In genomic region chr1:243855616-243856318, GRCh38 we compare ENCODE assay signal across 23 cellular contexts. TPM values are rescaled to one million over a fixed set of nuclear protein-coding genes. Genes with fewer than 3 reads are reported as not detected.
DNase-seq lines count a peak whose midpoint lies in the region; ATAC-seq and TF ChIP-seq lines count a peak whose summit lies in the region.
"Had no signal": no experiment of that assay in that cellular context is flagged by ENCODE, and none has a peak within 500 bp of the region (broad histone marks: within the 10 kb centered on the region; RNA-seq: fewer than 3 reads in every experiment).

No MANE protein-coding gene starts in this region.

- H3K27ac Mint-ChIP-seq in WTC11 (no peak overlapping the region), osteocyte (ENCODE audit: unreplicated experiment) (peak overlapping the region; percentile 28)

- H3K9me3 Mint-ChIP-seq in WTC11 (no peaks in the 10 kb centered on the region), osteocyte (ENCODE audit: unreplicated experiment) (no peaks in the 10 kb centered on the region)
- H3K9me3 Mint-ChIP-seq: CD8-positive, alpha-beta memory T cell had no signal

- no peak overlapping the region for H3K4me3 Mint-ChIP-seq in WTC11
- no peak overlapping the region for H3K4me3 Mint-ChIP-seq in osteocyte (ENCODE audit: unreplicated experiment)

- POLR2A ChIA-PET in WTC11 (lab: Charles Lee): no interaction called here

- H3K4me1 Mint-ChIP-seq in WTC11: peaks cover 25% of the 10 kb centered on the region
- H3K4me1 Mint-ChIP-seq in osteocyte (ENCODE audit: unreplicated experiment): peaks cover 25% of the 10 kb centered on the region

- ATAC-seq in WTC11 (peak; percentile 65), GM18505 (IDR thresholded peaks at IDR 0.05; ENCODE audit: unreplicated experiment) (no peak)
- ATAC-seq: HCT116 had no signal

- in situ Hi-C loops in ACHN (cut with HindIII; ENCODE audit: low pct_ligation_motif_present, low pct_unique_long_range_greater_than_20kb, low sequenced_read_pairs): no loop called here

- no peak for TF ChIP-seq POLR2A in GM18505 (IDR thresholded peaks at IDR 0.05; ENCODE audit: borderline replicate concordance, extremely low read depth, insufficient read depth, insufficient read length)

- DNase-seq in ELF-1 (ENCODE audit: low read depth, low spot score) (peak; percentile 78), WTC11 (ENCODE audit: low spot score) (no peak), iPS-NIHi11 (ENCODE audit: low spot score) (peak; percentile 35), osteocyte (ENCODE audit: extremely low spot score, unreplicated experiment) (no peak), ACHN (no peak), SKM-1 treated with dmso at 0.1 percent for 144 hours (lab: John Stamatoyannopoulos, UW; ENCODE audit: unreplicated experiment) (no peak)
- DNase-seq: 8988T; AML-193; Calu3; CD8-positive, alpha-beta memory T cell; DMS153; Karpas-422; MV-4-11; NCI-H1105 treated with DMSO at 0.1 percent for 48 hours; NCI-H1694; NCI-H2081; NCI-H2171 treated with DMSO at 0.1 percent for 48 hours; NCI-H524 treated with DMSO at 0.1 percent for 48 hours; NCI-H82; Peyer's patch; SJCRH30 had no signal

- CTCF ChIA-PET in WTC11 (lab: Charles Lee): no interaction called here

- TF ChIP-seq CTCF in WTC11 (IDR thresholded peaks at IDR 0.05) (no peak), osteocyte (IDR thresholded peaks at IDR 0.05) (no peak)

- no peaks in the 10 kb centered on the region for H3K36me3 Mint-ChIP-seq in WTC11
- H3K36me3 Mint-ChIP-seq in osteocyte (ENCODE audit: unreplicated experiment): no peaks in the 10 kb centered on the region

- peaks cover 3% of the 10 kb centered on the region; the same call in 1 of the 2 replicates for H3K27me3 Mint-ChIP-seq in WTC11 (ENCODE audit: low read depth)
- H3K27me3 Mint-ChIP-seq in osteocyte (ENCODE audit: unreplicated experiment): no peaks in the 10 kb centered on the region

TF ChIP-seq in WTC11, 78 proteins besides CTCF, POLR2A, EP300 and RAD21:
- TF ChIP-seq SOX15 (CRISPR knock-in tag; IDR thresholded peaks at IDR 0.05) (no peak), ZNF138 (CRISPR knock-in tag; conservative IDR thresholded peaks at IDR 0.05) (0 out of 2 replicates have a peak, but pooled peaks have one; percentile 51), SMAD3 (CRISPR knock-in tag; IDR thresholded peaks at IDR 0.05; ENCODE audit: borderline replicate concordance) (0 out of 2 replicates have a peak, but pooled peaks have one; percentile 35), ZSCAN18 (CRISPR knock-in tag; IDR thresholded peaks at IDR 0.05) (no peak)

RNA-seq across cellular contexts. Expression of gene AKT3, which starts 5.7 kb away (rescaled TPM):
- total RNA-seq in WTC11 (2021) (34.5 to 38.5 TPM (median 34.6 TPM) in 3 replicates), osteocyte (107 and 112 TPM in 2 replicates)

Comparison
In these comparisons a context has a peak if more than half of its experiments do, and no peak if none do; other contexts are left out.
1. DNase-seq: peak in ELF-1 (single experiment) and iPS-NIHi11 (single experiment); none in WTC11 (single experiment), osteocyte (single experiment), ACHN (single experiment) and SKM-1 treated with dmso at 0.1 percent for 144 hours (single experiment).